Comparison of ENCODE assay signal across 19 cellular contexts in the genomic region with DNA sequence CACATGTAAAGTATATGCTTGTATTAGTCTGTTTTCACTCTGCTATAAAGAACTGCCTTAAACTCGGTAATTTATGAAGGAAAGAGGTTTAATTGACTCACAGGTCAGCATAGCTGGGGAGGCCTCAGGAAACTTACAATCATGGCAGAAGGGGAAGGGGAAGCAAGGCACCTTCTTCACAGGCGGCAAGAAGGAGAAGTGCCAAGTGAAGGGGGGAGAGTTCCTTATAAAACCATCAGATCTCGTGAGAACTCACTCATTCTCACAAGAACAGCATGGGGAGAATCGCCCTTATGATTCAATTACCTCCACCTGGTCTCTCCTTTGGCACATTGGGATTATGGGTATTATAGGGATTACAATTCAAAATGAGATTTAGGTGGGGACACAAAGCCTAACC.
"Had no signal": no experiment of that assay in that cellular context is flagged by ENCODE, and none has a peak within 500 bp of the region (broad histone marks: within the 10 kb centered on the region; RNA-seq: fewer than 3 reads in every experiment).

No MANE protein-coding gene starts in this region.

- H3K9me3 ChIP-seq: gastroesophageal sphincter, mucosa of descending colon, neutrophil had no signal

- H3K4me3 ChIP-seq: gastroesophageal sphincter, mucosa of descending colon had no signal

- H3K36me3 Mint-ChIP-seq: activated naive CD8-positive, alpha-beta T cell treated with anti-CD3 and anti-CD28 coated beads, Interleukin-2, amount 10 ng/mL, durations not matched to agents 7 days and 5 days; type B pancreatic cell had no signal

- DNase-seq: activated CD4-positive, alpha-beta T cell treated with anti-CD3 and anti-CD28 coated beads, Interleukin-2, amount 50 U/mL, for 1 hour; activated CD8-positive, alpha-beta memory T cell treated with anti-CD3 and anti-CD28 coated beads for 24 hours; activated naive CD8-positive, alpha-beta T cell treated with anti-CD3 and anti-CD28 coated beads, Interleukin-2, amount 10 ng/mL, durations not matched to agents 7 days and 5 days; islet precursor cell; mucosa of descending colon; naive thymus-derived CD4-positive, alpha-beta T cell; posterior cingulate gyrus; stimulated activated CD4-positive, alpha-beta T cell treated with anti-CD3 and anti-CD28 coated beads, Interleukin-15, amount 100 ng/mL, for 24 hours; stimulated activated CD4-positive, alpha-beta T cell treated with anti-CD3 and anti-CD28 coated beads, Interleukin-4, amount 100 ng/mL, for 4 hours; stimulated activated CD8-positive, alpha-beta memory T cell treated with anti-CD3 and anti-CD28 coated beads, Interleukin-4, amount 100 ng/mL, for 48 hours; stimulated activated naive CD4-positive, alpha-beta T cell treated with Interleukin-2 at 50 U/mL for 16 hours; substantia nigra; T-helper 1 cell; T1000 had no signal

- ATAC-seq: activated CD4-positive, CD25-positive, alpha-beta regulatory T cell treated with anti-CD3 and anti-CD28 coated beads, Interleukin-2, amount 50 U/mL, for 24 hours; left lobe of liver; mucosa of descending colon; naive thymus-derived CD4-positive, alpha-beta T cell had no signal

- H3K27me3 Mint-ChIP-seq: activated naive CD8-positive, alpha-beta T cell treated with anti-CD3 and anti-CD28 coated beads, Interleukin-2, amount 10 ng/mL, durations not matched to agents 7 days and 5 days; naive thymus-derived CD4-positive, alpha-beta T cell; type B pancreatic cell had no signal

- H3K4me3 Mint-ChIP-seq: activated naive CD8-positive, alpha-beta T cell treated with anti-CD3 and anti-CD28 coated beads, Interleukin-2, amount 10 ng/mL, durations not matched to agents 7 days and 5 days; naive thymus-derived CD4-positive, alpha-beta T cell; type B pancreatic cell had no signal

- H3K27ac Mint-ChIP-seq: activated naive CD8-positive, alpha-beta T cell treated with anti-CD3 and anti-CD28 coated beads, Interleukin-2, amount 10 ng/mL, durations not matched to agents 7 days and 5 days; naive thymus-derived CD4-positive, alpha-beta T cell; type B pancreatic cell had no signal

- H3K27ac ChIP-seq: gastroesophageal sphincter, neutrophil had no signal

- H3K27me3 ChIP-seq: gastroesophageal sphincter, neutrophil had no signal

- H3K9me3 Mint-ChIP-seq: activated naive CD8-positive, alpha-beta T cell treated with anti-CD3 and anti-CD28 coated beads, Interleukin-2, amount 10 ng/mL, durations not matched to agents 7 days and 5 days; type B pancreatic cell had no signal

- H3K36me3 ChIP-seq: gastroesophageal sphincter, neutrophil had no signal
